Comparison of ENCODE assay signal across 7 cellular contexts in genomic region chr10:12518024-12518423, GRCh38.
"Had no signal": no experiment of that assay in that cellular context is flagged by ENCODE, and none has a peak within 500 bp of the region (broad histone marks: within the 10 kb centered on the region; RNA-seq: fewer than 3 reads in every experiment).

No MANE protein-coding gene starts in this region.

- FAIRE-seq: G401.6, GM12891, GM12892, GM18507, GM19239 had no signal

- DNase-seq: GDM1, GF-D8 had no signal
